20 cellular contexts compared by ENCODE assay signal in the genomic region with DNA sequence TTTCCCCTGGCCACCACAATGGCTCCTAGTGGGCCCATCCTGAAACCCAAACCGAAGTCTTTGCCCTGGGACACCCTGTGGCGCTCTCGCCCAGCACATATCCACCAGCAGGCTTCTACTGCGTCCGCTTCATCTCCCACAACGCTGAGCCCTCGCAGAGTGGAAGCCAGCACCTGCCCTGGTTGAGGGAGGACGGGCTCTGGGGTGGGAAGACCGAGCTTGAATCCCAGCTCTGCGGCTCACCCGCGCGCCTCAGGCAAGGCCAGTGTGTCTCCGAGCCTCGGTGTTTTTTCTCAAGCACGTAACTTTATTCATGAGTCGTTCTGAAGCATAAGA.
"Had no signal": no experiment of that assay in that cellular context is flagged by ENCODE, and none has a peak within 500 bp of the region (broad histone marks: within the 10 kb centered on the region; RNA-seq: fewer than 3 reads in every experiment).

No MANE protein-coding gene starts in this region.

- ATAC-seq: esophagus mucosa; heart left ventricle; natural killer cell treated with Interleukin-12 subunit alpha and Interleukin-12 subunit beta and Interleukin-15 and Interleukin-18, amount 100 ng/mL, for 72 hours; stimulated activated naive CD8-positive, alpha-beta T cell treated with anti-CD3 and anti-CD28 coated beads, Interleukin-15, Interleukin-2, amounts not matched to agents 100 U/mL and 50 U/mL, for 24 hours had no signal

- H3K9me3 ChIP-seq: heart left ventricle, right atrium auricular region, tibial artery had no signal

- H3K27ac Mint-ChIP-seq: natural killer cell treated with Interleukin-12 subunit alpha and Interleukin-12 subunit beta and Interleukin-15 and Interleukin-18, amount 100 ng/mL, for 72 hours; neural progenitor cell had no signal

- H2AFZ ChIP-seq: neural progenitor cell, parathyroid adenoma had no signal

- H3K4me3 Mint-ChIP-seq: central memory CD8-positive, alpha-beta T cell; natural killer cell treated with Interleukin-12 subunit alpha and Interleukin-12 subunit beta and Interleukin-15 and Interleukin-18, amount 100 ng/mL, for 72 hours; neural progenitor cell had no signal

- DNase-seq: effector memory CD4-positive, alpha-beta T cell; hypothalamus; mesenchymal stem cell; midbrain; occipital lobe; small intestine; stimulated activated CD4-positive, alpha-beta T cell treated with anti-CD3 and anti-CD28 coated beads, Interleukin-2, amount 100 ng/mL, for 48 hours; stimulated activated naive CD8-positive, alpha-beta T cell treated with anti-CD3 and anti-CD28 coated beads, Interleukin-15, Interleukin-2, amounts not matched to agents 100 U/mL and 50 U/mL, for 24 hours; tibial artery had no signal

- FAIRE-seq: endometrium, frontal cortex, islet of Langerhans, small intestine had no signal

- H3K27me3 ChIP-seq: heart left ventricle, neural progenitor cell, right atrium auricular region, tibial artery had no signal

- H3K4me1 Mint-ChIP-seq: central memory CD8-positive, alpha-beta T cell had no signal

- H3K36me3 ChIP-seq: neural progenitor cell had no signal

- H3K9ac ChIP-seq: neural progenitor cell, parathyroid adenoma had no signal

- H3K4me3 ChIP-seq: heart left ventricle, lung, neural progenitor cell, right atrium auricular region, tibial artery had no signal

- H3K9me3 Mint-ChIP-seq: central memory CD8-positive, alpha-beta T cell; natural killer cell treated with Interleukin-12 subunit alpha and Interleukin-12 subunit beta and Interleukin-15 and Interleukin-18, amount 100 ng/mL, for 72 hours; neural progenitor cell had no signal

- H3K4me2 ChIP-seq: neural progenitor cell had no signal

- H3K27me3 Mint-ChIP-seq: central memory CD8-positive, alpha-beta T cell; natural killer cell treated with Interleukin-12 subunit alpha and Interleukin-12 subunit beta and Interleukin-15 and Interleukin-18, amount 100 ng/mL, for 72 hours had no signal

- H3K79me2 ChIP-seq: parathyroid adenoma had no signal

- H3K27ac ChIP-seq: heart left ventricle, neural progenitor cell, parathyroid adenoma, right atrium auricular region, tibial artery had no signal
